Comparison of ENCODE assay signal across 12 cellular contexts in the genomic region with DNA sequence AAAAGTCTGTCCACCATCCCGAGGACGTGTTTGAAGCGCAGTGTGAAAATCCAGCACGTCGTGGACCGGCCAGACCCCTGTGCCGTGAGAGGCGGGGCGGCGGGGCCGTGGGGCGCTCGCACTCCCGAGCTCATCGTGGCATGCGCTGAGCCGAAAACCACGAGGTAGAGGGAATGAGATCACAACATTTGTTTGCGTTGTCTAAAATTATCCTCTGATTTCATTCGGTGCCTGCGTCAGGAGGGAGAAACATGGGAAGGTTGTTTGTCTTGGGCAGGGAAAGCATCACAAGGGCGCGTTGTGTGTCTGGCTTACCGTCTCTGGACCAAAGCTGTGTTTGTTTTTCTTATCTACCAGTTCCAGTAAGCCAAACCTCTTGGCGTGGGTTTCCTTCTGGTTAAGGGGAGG.
DNase-seq lines count a peak whose midpoint lies in the region; ATAC-seq and TF ChIP-seq lines count a peak whose summit lies in the region.
"Had no signal": no experiment of that assay in that cellular context is flagged by ENCODE, and none has a peak within 500 bp of the region (broad histone marks: within the 10 kb centered on the region; RNA-seq: fewer than 3 reads in every experiment).

No MANE protein-coding gene starts in this region.

- peak; percentile 65 for DNase-seq in astrocyte of the spinal cord (ENCODE audit: low read depth, low spot score)
- no peak for DNase-seq in left lung
- DNase-seq in NCI-H1436 treated with DMSO at 0.1 percent for 48 hours (lab: John Stamatoyannopoulos, UW), result no peak
- no peak for DNase-seq in iPS-NIHi11 (ENCODE audit: low spot score)
- DNase-seq: activated CD4-positive, alpha-beta memory T cell treated with anti-CD3 and anti-CD28 coated beads for 36 hours; activated effector memory CD4-positive, alpha-beta T cell treated with Interleukin-2 at 50 U/mL for 16 hours; kidney; NCI-H2171 had no signal

- no peaks in the 10 kb centered on the region for H3K9me3 ChIP-seq in HEK293 (ENCODE audit: control insufficient read depth, insufficient read depth, low read depth, low read length)
- H3K9me3 ChIP-seq in left lung, result no peaks in the 10 kb centered on the region
- no peaks in the 10 kb centered on the region for H3K9me3 ChIP-seq in stomach smooth muscle (ENCODE audit: control insufficient read depth in 2 of 2, low read length in 2 of 2)

- no peaks in the 10 kb centered on the region for H3K27me3 ChIP-seq in left lung
- H3K27me3 ChIP-seq in stomach smooth muscle (ENCODE audit: control insufficient read depth in 1 of 2, insufficient read depth in 2 of 2, low read length in 2 of 2), result no peaks in the 10 kb centered on the region

- peak overlapping the region; percentile 69 for H3K27ac ChIP-seq in HEK293 (ENCODE audit: extremely low read depth, low read depth, low read length)
- H3K27ac ChIP-seq in left lung, result no peak overlapping the region
- peak overlapping the region; percentile 55 for H3K27ac ChIP-seq in stomach smooth muscle (ENCODE audit: low read length)

- peaks cover 14% of the 10 kb centered on the region for H3K4me1 ChIP-seq in HEK293 (ENCODE audit: control insufficient read depth, insufficient read depth, low read length)
- no peaks in the 10 kb centered on the region for H3K4me1 ChIP-seq in left lung
- H3K4me1 ChIP-seq in stomach smooth muscle (ENCODE audit: control insufficient read depth, insufficient read depth, low read length), result no peaks in the 10 kb centered on the region

- no peak overlapping the region for H3K4me3 ChIP-seq in HEK293 (ENCODE audit: low read depth, low read length)
- H3K4me3 ChIP-seq in astrocyte of the spinal cord (ENCODE audit: low read depth, low read length), result no peak overlapping the region
- H3K4me3 ChIP-seq in left lung, result no peak overlapping the region
- peak overlapping the region in 1 of 2 donors; percentile 22 for H3K4me3 ChIP-seq in stomach smooth muscle (ENCODE audit: low read length in 2 of 2)

- H3K9ac ChIP-seq in stomach smooth muscle (ENCODE audit: low read length in 2 of 2), result no peak overlapping the region

- TF ChIP-seq CTCF in HEK293 (tag by site-specific recombination; IDR thresholded peaks at IDR 0.05) (no peak), astrocyte of the spinal cord (IDR thresholded peaks at IDR 0.05; ENCODE audit: low read depth, low read length) (no peak), left lung (IDR thresholded peaks at IDR 0.05) (no peak)

- CTCF ChIA-PET in HEK293 (lab: Yijun Ruan, JAX), result interaction anchor here (0.7 to 0.9 kb wide), 2 partner anchors 33 to 47 kb away, joined by 3 to 4 read pairs; no protein-coding TSS in a partner anchor

- ATAC-seq in left lung, result peak; percentile 70
- ATAC-seq in GM18519 (IDR thresholded peaks at IDR 0.05; ENCODE audit: low FRiP score, unreplicated experiment), result no peak
- ATAC-seq in HG02852 (IDR thresholded peaks at IDR 0.05; ENCODE audit: unreplicated experiment), result no peak

- in situ Hi-C loops in astrocyte of the spinal cord (cut with HindIII; ENCODE audit: low sequenced_read_pairs), result no loop called here

- intact Hi-C loops in left lung (cut with DNase I), result no loop called here

- POLR2A ChIA-PET in HEK293 (lab: Yijun Ruan, JAX), result no interaction called here

- H3K36me3 ChIP-seq in HEK293 (ENCODE audit: control insufficient read depth in 2 of 2, insufficient read depth in 1 of 2, low read length in 2 of 2) (peaks cover 11 to 35% of the 10 kb centered on the region in 2 experiments; a peak in 2 of 3 replicates), left lung (peaks cover 0 to 22% of the 10 kb centered on the region in 2 donors), stomach smooth muscle (ENCODE audit: control insufficient read depth in 2 of 2, insufficient read depth in 2 of 2, low read length in 2 of 2) (peaks cover 36 to 47% of the 10 kb centered on the region in 2 donors)

TF ChIP-seq in HEK293, 187 proteins besides CTCF, POLR2A, EP300 and RAD21 (continues in another document):
- TF ChIP-seq ZNF660 (tag by site-specific recombination; IDR thresholded peaks at IDR 0.05), result no peak
- no peak for TF ChIP-seq SP2 (tag by site-specific recombination; IDR thresholded peaks at IDR 0.05)
- TF ChIP-seq HOXC10 (CRISPR knock-in tag; IDR thresholded peaks at IDR 0.05), result no peak
- peak; percentile 23 for TF ChIP-seq SETDB1 (IDR thresholded peaks at IDR 0.05; ENCODE audit: insufficient read length, low read length)
- TF ChIP-seq ZNF585B (tag by site-specific recombination; IDR thresholded peaks at IDR 0.05), result no peak
- no peak for TF ChIP-seq ZNF449 (tag by site-specific recombination; IDR thresholded peaks at IDR 0.05)
- TF ChIP-seq OSR2 (tag by site-specific recombination; IDR thresholded peaks at IDR 0.05), result peak; percentile 48; the same call in 1 of the 2 replicates
- no peak for TF ChIP-seq ZNF548 (tag by site-specific recombination; IDR thresholded peaks at IDR 0.05)
- TF ChIP-seq ZNF155 (tag by site-specific recombination; IDR thresholded peaks at IDR 0.05), result no peak
- TF ChIP-seq ZNF558 (tag by site-specific recombination; IDR thresholded peaks at IDR 0.05), result no peak
- TF ChIP-seq PRDM6 (tag by site-specific recombination; IDR thresholded peaks at IDR 0.05), result no peak
- peak; percentile 36; the same call in 1 of the 2 replicates for TF ChIP-seq ZNF692 (tag by site-specific recombination; IDR thresholded peaks at IDR 0.05)
- TF ChIP-seq ZNF280C (tag by site-specific recombination; IDR thresholded peaks at IDR 0.05), result no peak
- no peak for TF ChIP-seq ZNF114 (tag by site-specific recombination; IDR thresholded peaks at IDR 0.05)
- TF ChIP-seq, protein P1, sequence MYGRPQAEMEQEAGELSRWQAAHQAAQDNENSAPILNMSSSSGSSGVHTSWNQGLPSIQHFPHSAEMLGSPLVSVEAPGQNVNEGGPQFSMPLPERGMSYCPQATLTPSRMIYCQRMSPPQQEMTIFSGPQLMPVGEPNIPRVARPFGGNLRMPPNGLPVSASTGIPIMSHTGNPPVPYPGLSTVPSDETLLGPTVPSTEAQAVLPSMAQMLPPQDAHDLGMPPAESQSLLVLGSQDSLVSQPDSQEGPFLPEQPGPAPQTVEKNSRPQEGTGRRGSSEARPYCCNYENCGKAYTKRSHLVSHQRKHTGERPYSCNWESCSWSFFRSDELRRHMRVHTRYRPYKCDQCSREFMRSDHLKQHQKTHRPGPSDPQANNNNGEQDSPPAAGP (tag by site-specific recombination; IDR thresholded peaks at IDR 0.05), result peak; percentile 75; the same call in 1 of the 2 replicates
- TF ChIP-seq ZNF366 (tag by site-specific recombination; conservative IDR thresholded peaks at IDR 0.05), result peak; percentile 40; the same call in 1 of the 2 replicates
- TF ChIP-seq WT1 (tag by site-specific recombination; IDR thresholded peaks at IDR 0.05), result peak; percentile 56; the same call in 1 of the 2 replicates

Comparison
In these comparisons a context has a peak if more than half of its experiments do, and no peak if none do; other contexts are left out.
1. H3K27ac ChIP-seq: peak in HEK293 (single experiment) and stomach smooth muscle (single experiment); none in left lung (0 of 2).